ENCODE assay signal across 8 cellular contexts in the genomic region with DNA sequence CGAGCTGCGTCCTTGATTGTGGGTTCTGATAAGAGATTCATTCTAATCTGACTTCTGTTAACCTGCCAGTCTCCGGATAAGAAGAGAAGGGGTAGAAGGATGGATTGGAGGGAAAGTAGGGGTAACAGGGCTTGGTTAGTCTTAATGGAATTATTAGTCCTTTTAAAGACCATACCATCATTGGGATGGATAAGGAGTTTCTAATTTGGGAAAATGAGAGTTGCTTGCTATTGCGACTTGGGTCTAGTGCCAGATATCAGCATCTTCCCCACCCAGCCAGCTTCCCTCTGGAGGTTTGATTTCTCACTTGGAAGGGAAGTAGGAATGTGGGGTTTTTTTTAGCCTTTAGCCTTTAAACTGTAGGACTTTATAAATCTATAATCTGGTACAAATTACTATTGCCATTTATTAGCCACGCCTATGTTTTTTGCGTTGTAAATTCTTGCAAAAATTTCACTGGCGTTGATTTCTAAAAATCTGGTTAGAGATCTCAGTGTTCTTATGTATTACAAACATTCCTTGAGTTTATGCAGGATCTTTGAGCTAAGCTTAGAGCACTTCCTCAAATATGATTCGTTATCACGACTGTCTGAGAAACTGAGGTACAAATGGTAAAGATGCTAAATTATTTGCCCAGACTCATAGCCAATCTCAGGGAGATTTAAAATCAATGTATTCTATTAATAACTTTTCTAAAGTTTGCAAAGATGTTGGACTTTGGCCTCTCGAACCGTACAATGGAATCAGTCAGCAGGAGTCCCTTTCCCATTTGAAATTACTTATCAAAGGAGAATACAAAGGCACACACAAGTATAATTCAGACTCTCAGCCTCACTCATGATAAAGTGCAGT. TPM values are rescaled to one million over a fixed set of nuclear protein-coding genes. Genes with fewer than 3 reads are reported as not detected.
DNase-seq lines count a peak whose midpoint lies in the region; ATAC-seq and TF ChIP-seq lines count a peak whose summit lies in the region.

No MANE protein-coding gene starts in this region.

- TF ChIP-seq CTCF in DND-41 (IDR thresholded peaks at IDR 0.05; ENCODE audit: borderline replicate concordance, extremely low read depth, low read length, poor library complexity, severe bottlenecking) = no peak
- no peak for TF ChIP-seq CTCF in Panc1 (IDR thresholded peaks at IDR 0.05)

- DNase-seq in DND-41 (no peak), Panc1 (ENCODE audit: low read depth, low spot score) (no peak), trophoblast cell (no peak), T-helper 9 cell (no peak), AG08396 (ENCODE audit: low spot score) (no peak)
- DNase-seq in effector CD8-positive, alpha-beta T cell (lab: John Stamatoyannopoulos, UW) = no peak

- 18 to 19% methylated on average over 11 of the region's 11 CpGs for WGBS in esophagus, 2 donors
- WGBS in trophoblast cell (ENCODE audit: extremely low coverage, insufficient coverage, insufficient read length) = no CpG with 5 or more reads among the region's 11 CpGs

- peak overlapping the region; percentile 91 for H3K14ac ChIP-seq in trophoblast cell (ENCODE audit: low read length)

- H4K8ac ChIP-seq in trophoblast cell (ENCODE audit: low read depth, low read length) = no peak overlapping the region

- H3K79me2 ChIP-seq in DND-41 (ENCODE audit: insufficient read depth, low read length) (peaks cover 58% of the 10 kb centered on the region), trophoblast cell (ENCODE audit: control insufficient read depth, insufficient read depth, low read length, poor library complexity) (peaks cover 5% of the 10 kb centered on the region)

- no peak overlapping the region for H2BK120ac ChIP-seq in trophoblast cell (ENCODE audit: insufficient read depth, low read length, poor library complexity)

- H3K4me1 ChIP-seq in DND-41 (ENCODE audit: insufficient read depth, low read length) (peaks cover 18% of the 10 kb centered on the region), Panc1 (ENCODE audit: control insufficient read depth, insufficient read depth, low read length) (peaks cover 37% of the 10 kb centered on the region), esophagus (ENCODE audit: control insufficient read depth in 2 of 2, insufficient read depth in 2 of 2, low read length in 1 of 2) (no peaks in the 10 kb centered on the region), trophoblast cell (ENCODE audit: control insufficient read depth in 1 of 2, insufficient read depth in 2 of 2, low read length in 2 of 2) (peaks cover 3 to 5% of the 10 kb centered on the region in 2 experiments)

- peak overlapping the region; percentile 66 for H3K4me2 ChIP-seq in DND-41 (ENCODE audit: insufficient read depth, low read length)
- H3K4me2 ChIP-seq in trophoblast cell (ENCODE audit: low read length) = peak overlapping the region; percentile 80

- POLR2A ChIA-PET in Panc1 (lab: Charles Lee) = no interaction called here

- peaks cover 9% of the 10 kb centered on the region for H3K79me1 ChIP-seq in trophoblast cell (ENCODE audit: low read length)

- TSS peak; percentile 79 for BruUV-seq in Panc1 (replicated peaks; lab: Mats Ljungman, UMichigan)

- H3K36me3 ChIP-seq in DND-41 (ENCODE audit: insufficient read depth, low read length) = no peaks in the 10 kb centered on the region; the same call in 1 of the 2 replicates
- no peaks in the 10 kb centered on the region; the same call in 1 of the 2 replicates for H3K36me3 ChIP-seq in Panc1 (ENCODE audit: control insufficient read depth, insufficient read depth, low read length)
- no peaks in the 10 kb centered on the region for H3K36me3 ChIP-seq in esophagus (ENCODE audit: control insufficient read depth in 2 of 2, insufficient read depth in 2 of 2, low read length in 1 of 2)
- no peaks in the 10 kb centered on the region for H3K36me3 ChIP-seq in trophoblast cell (ENCODE audit: control insufficient read depth in 1 of 2, insufficient read depth in 2 of 2, low read length in 2 of 2)

- ATAC-seq in DND-41 (ENCODE audit: insufficient read depth, low read depth) (no peak), Panc1 (no peak), HG03457 (IDR thresholded peaks at IDR 0.05; ENCODE audit: unreplicated experiment) (no peak)

- H3K27me3 ChIP-seq in DND-41 (ENCODE audit: insufficient read depth, low read length, poor library complexity) (peaks cover 11% of the 10 kb centered on the region), Panc1 (ENCODE audit: control insufficient read depth, insufficient read depth, low read length) (no peaks in the 10 kb centered on the region), esophagus (ENCODE audit: control insufficient read depth in 1 of 2, insufficient read depth in 2 of 2, low read length in 2 of 2) (no peaks in the 10 kb centered on the region), trophoblast cell (ENCODE audit: insufficient read depth, low read length) (no peaks in the 10 kb centered on the region)

- peaks cover 2% of the 10 kb centered on the region; the same call in 1 of the 2 replicates for H4K20me1 ChIP-seq in DND-41 (ENCODE audit: insufficient read depth, low read length)

- H3K23ac ChIP-seq in trophoblast cell (ENCODE audit: low read length) = no peak overlapping the region

- in situ Hi-C loops in Panc1 (cut with HindIII; ENCODE audit: low pct_unique_long_range_greater_than_20kb, low sequenced_read_pairs) = no loop called here

- H4K12ac ChIP-seq in trophoblast cell (ENCODE audit: low read depth, low read length) = no peak overlapping the region

- H3K4ac ChIP-seq in trophoblast cell (ENCODE audit: low read depth, low read length) = no peak overlapping the region

- H2AK5ac ChIP-seq in trophoblast cell (ENCODE audit: low read length) = no peak overlapping the region

- H3K9ac ChIP-seq in DND-41 (ENCODE audit: low read depth, low read length) (peak overlapping the region; percentile 92), trophoblast cell (ENCODE audit: low read length) (no peak overlapping the region)

- CTCF ChIA-PET in Panc1 (lab: Charles Lee) = no interaction called here

- H2BK5ac ChIP-seq in trophoblast cell (ENCODE audit: low read depth, low read length, poor library complexity) = no peak overlapping the region

- H2AFZ ChIP-seq in DND-41 (ENCODE audit: low read depth, low read length) = peak overlapping the region; percentile 69
- peak overlapping the region; percentile 77 for H2AFZ ChIP-seq in trophoblast cell (ENCODE audit: insufficient read depth, low read length, poor library complexity)

- H4K91ac ChIP-seq in trophoblast cell (ENCODE audit: low read depth, low read length) = no peak overlapping the region

- H2BK12ac ChIP-seq in trophoblast cell (ENCODE audit: low read length) = no peak overlapping the region

- intact Hi-C loops in Panc1 (cut with micrococcal nuclease; ENCODE audit: unreplicated experiment) = no loop called here

- H3K9me3 ChIP-seq in DND-41 (ENCODE audit: insufficient read depth, low read length, severe bottlenecking) (no peaks in the 10 kb centered on the region), Panc1 (ENCODE audit: control insufficient read depth, insufficient read depth, low read depth, low read length) (no peaks in the 10 kb centered on the region), esophagus (ENCODE audit: control insufficient read depth in 2 of 2, insufficient read depth in 1 of 2, low read depth in 1 of 2, low read length in 1 of 2) (no peaks in the 10 kb centered on the region), trophoblast cell (ENCODE audit: insufficient read depth, low read depth, low read length) (no peaks in the 10 kb centered on the region)

- peak overlapping the region; percentile 90 for H3K18ac ChIP-seq in trophoblast cell (ENCODE audit: low read length)

- H3K27ac ChIP-seq in DND-41 (ENCODE audit: low read length) = peak overlapping the region; percentile 82
- H3K27ac ChIP-seq in Panc1 (ENCODE audit: low read length) = peak overlapping the region; percentile 94
- H3K27ac ChIP-seq in esophagus (ENCODE audit: low read depth in 2 of 2, low read length in 1 of 2) = peak overlapping the region; percentile 91 to 93
- peak overlapping the region; percentile 89 for H3K27ac ChIP-seq in trophoblast cell (ENCODE audit: low read depth, low read length)

- peak overlapping the region; percentile 37 to 60 for H3K4me3 ChIP-seq in DND-41 (ENCODE audit: low read depth in 1 of 2, low read length in 2 of 2)
- peak overlapping the region; percentile 88 for H3K4me3 ChIP-seq in Panc1 (ENCODE audit: low read depth in 2 of 2, low read length in 2 of 2)
- H3K4me3 ChIP-seq in esophagus (ENCODE audit: low read depth in 1 of 2, low read length in 2 of 2) = peak overlapping the region; percentile 69 to 94
- peak overlapping the region; percentile 88 for H3K4me3 ChIP-seq in trophoblast cell (ENCODE audit: low read depth, low read length)

RNA-seq across cellular contexts. Expression of gene FAM20B, which starts 1.3 kb away (rescaled TPM):
- 49.9 TPM for total RNA-seq in Panc1 (2021; ENCODE audit: unreplicated experiment)
- polyA plus RNA-seq in Panc1 (2012; ENCODE audit: insufficient read length) = 11.1 TPM
- polyA plus RNA-seq in esophagus = 1 to 10 TPM; 6.2 to 9.0 TPM
- polyA plus RNA-seq in trophoblast cell (2013) = 17.6 and 17.9 TPM in 2 replicates

RNA-seq across cellular contexts. Expression of gene TOR3A, which starts 54.8 kb away (rescaled TPM):
- total RNA-seq in Panc1 (2021; ENCODE audit: unreplicated experiment) = 51.5 TPM
- 62.3 TPM for polyA plus RNA-seq in Panc1 (2012; ENCODE audit: insufficient read length)
- polyA plus RNA-seq in esophagus = 10 to 100 TPM in 1 of 2 donors, 1 to 10 TPM in 1; 7.7 to 16.9 TPM
- polyA plus RNA-seq in trophoblast cell (2013) = 7.3 and 7.9 TPM in 2 replicates
